In genomic region chr15:92645731-92646130, GRCh38 we compare ENCODE assay signal across 1 cellular context.
TF ChIP-seq lines count a peak whose summit lies in the region.

No MANE protein-coding gene starts in this region.

TF ChIP-seq in GM23338, 12 proteins besides CTCF, POLR2A, EP300 and RAD21 (continued from another document):
- no peak for TF ChIP-seq REST (IDR thresholded peaks at IDR 0.05; ENCODE audit: unreplicated experiment)
